Comparison of ENCODE assay signal across 1 cellular context in the genomic region with DNA sequence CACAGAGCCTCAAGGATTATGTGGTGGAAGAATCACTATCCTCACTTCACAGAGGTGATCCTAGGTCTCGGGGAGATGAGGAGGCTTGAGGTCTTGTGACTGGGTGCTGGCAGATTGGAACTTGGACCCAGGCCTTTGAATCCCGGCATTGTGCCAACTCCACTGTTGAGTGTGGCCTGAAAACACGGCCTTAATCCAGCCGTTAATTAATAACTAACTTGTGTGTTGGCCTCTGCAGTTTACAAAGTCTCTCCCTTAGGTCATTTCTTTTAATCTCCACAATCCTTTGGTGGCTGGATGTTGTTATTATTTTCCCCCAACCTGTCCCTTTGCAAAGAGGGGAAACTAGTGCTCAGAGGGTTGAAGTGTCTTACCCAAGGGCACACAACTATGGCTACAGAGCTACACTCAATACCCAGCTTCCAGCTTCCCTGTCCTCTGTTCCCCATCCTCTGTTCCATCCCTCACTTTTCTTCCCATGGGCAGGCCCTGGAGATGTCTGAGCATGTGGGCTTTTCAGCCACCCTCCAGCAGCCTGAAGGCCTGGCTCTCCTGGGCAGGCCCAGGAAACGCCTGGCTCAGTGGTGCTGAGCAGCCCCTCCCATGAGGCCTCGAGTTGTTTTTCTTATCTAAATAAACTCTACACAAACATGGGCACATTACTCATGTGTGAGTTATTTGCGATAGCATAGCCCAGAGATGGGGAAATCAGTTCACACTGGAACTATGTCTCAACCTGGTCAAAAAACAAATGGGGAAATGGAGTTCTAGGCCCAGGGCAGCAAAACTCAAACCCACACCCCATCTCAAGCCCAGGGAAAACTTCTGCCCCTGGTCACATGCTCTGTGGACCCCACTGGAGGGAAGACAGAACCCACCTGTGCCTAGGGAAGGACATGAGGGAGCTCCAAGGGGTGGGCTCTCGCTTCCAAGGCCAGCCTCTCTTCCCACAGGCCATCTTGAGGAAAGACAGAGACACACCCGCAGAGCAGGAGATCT.
TF ChIP-seq lines count a peak whose summit lies in the region.

No MANE protein-coding gene starts in this region.

TF ChIP-seq in HepG2, 621 proteins besides CTCF, POLR2A, EP300 and RAD21 (continued from another document and continues in another):
- TF ChIP-seq HNF1A (IDR thresholded peaks at IDR 0.05; ENCODE audit: low read depth) (peak; percentile 90), HNF1A (CRISPR knock-in tag; IDR thresholded peaks at IDR 0.05; ENCODE audit: borderline replicate concordance) (peak; percentile 94), AHDC1 (CRISPR knock-in tag; IDR thresholded peaks at IDR 0.05; ENCODE audit: borderline replicate concordance) (peak; percentile 68; the same call in 1 of the 2 replicates), ZNF232 (CRISPR knock-in tag; IDR thresholded peaks at IDR 0.05; ENCODE audit: borderline replicate concordance) (peak; percentile 67; the same call in 1 of the 2 replicates), ZBTB40 (IDR thresholded peaks at IDR 0.05) (no peak), ZBTB40 (CRISPR knock-in tag; IDR thresholded peaks at IDR 0.05) (peak; percentile 53; the same call in 1 of the 2 replicates), KAT8 (CRISPR knock-in tag; IDR thresholded peaks at IDR 0.05) (peak; percentile 71), ZKSCAN1 (IDR thresholded peaks at IDR 0.05; ENCODE audit: low read length) (no peak), ZNF34 (CRISPR knock-in tag; IDR thresholded peaks at IDR 0.05; ENCODE audit: borderline replicate concordance) (no peak), SMYD3 (CRISPR knock-in tag; IDR thresholded peaks at IDR 0.05) (no peak), U2AF1 (optimal IDR thresholded peaks at IDR 0.05; ENCODE audit: low read depth, low read length) (peak; percentile 64), KDM2A (CRISPR knock-in tag; IDR thresholded peaks at IDR 0.05; ENCODE audit: borderline replicate concordance, low read depth) (peak; percentile 58; the same call in 1 of the 2 replicates), SRF (IDR thresholded peaks at IDR 0.05; ENCODE audit: low read depth, low read length) (0 out of 2 replicates have a peak, but pooled peaks have one; percentile 44), ZNF251 (CRISPR knock-in tag; IDR thresholded peaks at IDR 0.05) (no peak), ZNF552 (CRISPR knock-in tag; IDR thresholded peaks at IDR 0.05; ENCODE audit: borderline replicate concordance) (no peak), ZNF614 (CRISPR knock-in tag; IDR thresholded peaks at IDR 0.05; ENCODE audit: borderline replicate concordance) (peak; percentile 55), SETDB1 (CRISPR knock-in tag; IDR thresholded peaks at IDR 0.05; ENCODE audit: borderline replicate concordance) (no peak), ZNF331 (CRISPR knock-in tag; IDR thresholded peaks at IDR 0.05) (peak; percentile 44; the same call in 1 of the 2 replicates), ZNF180 (CRISPR knock-in tag; IDR thresholded peaks at IDR 0.05; ENCODE audit: borderline replicate concordance, low read depth) (no peak), JUND (CRISPR knock-in tag; IDR thresholded peaks at IDR 0.05) (peak; percentile 86), ZNF589 (CRISPR knock-in tag; conservative IDR thresholded peaks at IDR 0.05) (no peak), RCOR2 (CRISPR knock-in tag; IDR thresholded peaks at IDR 0.05) (0 out of 2 replicates have a peak, but pooled peaks have one; percentile 29)
- TF ChIP-seq, protein P1, sequence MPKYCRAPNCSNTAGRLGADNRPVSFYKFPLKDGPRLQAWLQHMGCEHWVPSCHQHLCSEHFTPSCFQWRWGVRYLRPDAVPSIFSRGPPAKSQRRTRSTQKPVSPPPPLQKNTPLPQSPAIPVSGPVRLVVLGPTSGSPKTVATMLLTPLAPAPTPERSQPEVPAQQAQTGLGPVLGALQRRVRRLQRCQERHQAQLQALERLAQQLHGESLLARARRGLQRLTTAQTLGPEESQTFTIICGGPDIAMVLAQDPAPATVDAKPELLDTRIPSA (CRISPR knock-in tag; IDR thresholded peaks at IDR 0.05; ENCODE audit: borderline replicate concordance) = no peak
- TF ChIP-seq, protein P2, sequence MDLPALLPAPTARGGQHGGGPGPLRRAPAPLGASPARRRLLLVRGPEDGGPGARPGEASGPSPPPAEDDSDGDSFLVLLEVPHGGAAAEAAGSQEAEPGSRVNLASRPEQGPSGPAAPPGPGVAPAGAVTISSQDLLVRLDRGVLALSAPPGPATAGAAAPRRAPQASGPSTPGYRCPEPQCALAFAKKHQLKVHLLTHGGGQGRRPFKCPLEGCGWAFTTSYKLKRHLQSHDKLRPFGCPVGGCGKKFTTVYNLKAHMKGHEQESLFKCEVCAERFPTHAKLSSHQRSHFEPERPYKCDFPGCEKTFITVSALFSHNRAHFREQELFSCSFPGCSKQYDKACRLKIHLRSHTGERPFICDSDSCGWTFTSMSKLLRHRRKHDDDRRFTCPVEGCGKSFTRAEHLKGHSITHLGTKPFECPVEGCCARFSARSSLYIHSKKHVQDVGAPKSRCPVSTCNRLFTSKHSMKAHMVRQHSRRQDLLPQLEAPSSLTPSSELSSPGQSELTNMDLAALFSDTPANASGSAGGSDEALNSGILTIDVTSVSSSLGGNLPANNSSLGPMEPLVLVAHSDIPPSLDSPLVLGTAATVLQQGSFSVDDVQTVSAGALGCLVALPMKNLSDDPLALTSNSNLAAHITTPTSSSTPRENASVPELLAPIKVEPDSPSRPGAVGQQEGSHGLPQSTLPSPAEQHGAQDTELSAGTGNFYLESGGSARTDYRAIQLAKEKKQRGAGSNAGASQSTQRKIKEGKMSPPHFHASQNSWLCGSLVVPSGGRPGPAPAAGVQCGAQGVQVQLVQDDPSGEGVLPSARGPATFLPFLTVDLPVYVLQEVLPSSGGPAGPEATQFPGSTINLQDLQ (CRISPR knock-in tag; IDR thresholded peaks at IDR 0.05) = no peak
